ENCODE assay signal across 8 cellular contexts in the genomic region with DNA sequence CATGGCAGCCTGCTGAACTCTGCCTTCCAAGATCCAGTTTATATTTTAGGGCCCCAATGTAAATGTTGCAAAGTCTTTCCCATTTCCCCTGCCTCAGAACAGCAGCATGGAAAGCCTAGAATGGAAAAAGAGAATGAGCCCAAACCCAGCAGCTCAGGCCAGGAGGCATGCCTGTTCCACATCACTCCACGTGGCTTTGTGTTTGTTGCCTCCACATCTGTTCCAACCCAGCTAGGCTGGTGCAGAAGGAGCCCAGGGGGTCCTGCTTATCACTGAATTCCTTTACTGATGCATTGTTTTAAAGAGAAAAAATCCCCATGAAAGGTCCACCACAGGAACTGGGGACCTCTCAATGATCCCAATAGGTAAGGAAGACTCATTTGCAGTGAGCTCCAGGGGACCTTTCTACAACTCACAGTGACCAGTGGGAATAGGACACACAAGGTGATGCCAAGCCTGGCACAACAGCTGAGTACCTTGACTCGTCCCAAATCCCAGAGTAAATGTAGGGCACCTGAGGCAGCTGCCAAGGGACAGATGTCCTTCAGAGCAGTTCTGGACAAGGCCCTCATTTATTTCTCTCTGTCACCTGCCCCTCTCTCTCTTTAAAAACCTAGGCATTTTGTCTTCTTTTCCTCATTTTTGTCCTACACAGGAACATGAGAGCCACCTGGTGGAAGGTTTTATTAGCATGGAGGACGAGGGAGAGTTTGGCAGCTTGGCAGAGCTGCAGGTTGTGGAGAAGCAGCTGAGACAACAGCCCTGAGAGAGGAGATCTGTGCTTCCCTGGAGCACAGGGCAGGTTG. TPM values are rescaled to one million over a fixed set of nuclear protein-coding genes. Genes with fewer than 3 reads are reported as not detected.
DNase-seq lines count a peak whose midpoint lies in the region; ATAC-seq and TF ChIP-seq lines count a peak whose summit lies in the region.

No MANE protein-coding gene starts in this region.

- H3K36me3 ChIP-seq in GM06990 (ENCODE audit: control insufficient read depth, insufficient read depth, low read length) (no peaks in the 10 kb centered on the region), Panc1 (ENCODE audit: control insufficient read depth, insufficient read depth, low read length) (no peaks in the 10 kb centered on the region), gastroesophageal sphincter (peaks cover 0 to 20% of the 10 kb centered on the region in 2 donors)

- DNase-seq in AML-193 (lab: John Stamatoyannopoulos, UW), result peak; percentile 25 to 52
- no peak for DNase-seq in GM06990 (ENCODE audit: extremely low read depth, insufficient read length)
- no peak for DNase-seq in Panc1 (ENCODE audit: low read depth, low spot score)
- DNase-seq in stromal cell of bone marrow (ENCODE audit: low read depth), result peak; percentile 2
- no peak for DNase-seq in T1000 (lab: John Stamatoyannopoulos, UW)

- no peak for TF ChIP-seq EP300 in gastroesophageal sphincter (IDR thresholded peaks at IDR 0.05)

- TF ChIP-seq POLR2A in gastroesophageal sphincter (IDR thresholded peaks at IDR 0.05), result no peak

- H3K4me1 ChIP-seq in Panc1 (ENCODE audit: control insufficient read depth, insufficient read depth, low read length) (no peaks in the 10 kb centered on the region), gastroesophageal sphincter (no peaks in the 10 kb centered on the region)

- intact Hi-C loops in Panc1 (cut with micrococcal nuclease; ENCODE audit: unreplicated experiment), result no loop called here

- peak; percentile 80 for ATAC-seq in Panc1
- ATAC-seq in gastroesophageal sphincter, result no peak
- ATAC-seq in HG03571 (IDR thresholded peaks at IDR 0.05; ENCODE audit: unreplicated experiment), result no peak
- no peak for ATAC-seq in GM18873 (IDR thresholded peaks at IDR 0.05; ENCODE audit: low FRiP score, unreplicated experiment)

- TF ChIP-seq CTCF in GM06990 (IDR thresholded peaks at IDR 0.05; ENCODE audit: insufficient read depth, low read length, poor library complexity, severe bottlenecking) (peak; percentile 47), Panc1 (IDR thresholded peaks at IDR 0.05) (peak; percentile 67), gastroesophageal sphincter (IDR thresholded peaks at IDR 0.05) (peak; percentile 29 to 61 (median 56))

- no TSS peak for BruUV-seq in Panc1 (replicated peaks; lab: Mats Ljungman, UMichigan)

- in situ Hi-C loops in Panc1 (cut with HindIII; ENCODE audit: low pct_unique_long_range_greater_than_20kb, low sequenced_read_pairs), result no loop called here

- CTCF ChIA-PET in Panc1 (lab: Charles Lee), result interaction anchor here (2.2 kb wide), 1 partner anchor 34 kb away, joined by 13 read pairs; no protein-coding TSS in a partner anchor

- H3K4me3 ChIP-seq in GM06990 (replicated peaks; ENCODE audit: low read depth, low read length) (no peak overlapping the region), Panc1 (ENCODE audit: low read depth in 2 of 2, low read length in 2 of 2) (no peak overlapping the region), gastroesophageal sphincter (no peak overlapping the region)

- POLR2A ChIA-PET in Panc1 (lab: Charles Lee), result no interaction called here

- H3K9me3 ChIP-seq in Panc1 (ENCODE audit: control insufficient read depth, insufficient read depth, low read depth, low read length), result peaks cover 6% of the 10 kb centered on the region; the same call in 1 of the 2 replicates
- H3K9me3 ChIP-seq in gastroesophageal sphincter, result peaks cover 0 to 56% (median 0%) of the 10 kb centered on the region in 3 donors

- H3K27me3 ChIP-seq in GM06990 (replicated peaks; ENCODE audit: control insufficient read depth, insufficient read depth, low read length) (no peaks in the 10 kb centered on the region), Panc1 (ENCODE audit: control insufficient read depth, insufficient read depth, low read length) (no peaks in the 10 kb centered on the region), gastroesophageal sphincter (peaks cover 5% of the 10 kb centered on the region)

- 28% methylated on average over 2 of the region's 3 CpGs; no CpG with 5 or more reads in 1 of the 2 donors for WGBS in gastroesophageal sphincter (ENCODE audit: low coverage in 1 of 2), 2 donors

- H3K27ac ChIP-seq in Panc1 (ENCODE audit: low read length) (no peak overlapping the region), gastroesophageal sphincter (no peak overlapping the region)

RNA-seq across cellular contexts. Expression of a gene that starts 41.7 kb away (rescaled TPM):
- total RNA-seq in Panc1 (2021; ENCODE audit: unreplicated experiment) (1.6 TPM), gastroesophageal sphincter (10 to 100 TPM in 2 of 4 donors, 1 to 10 TPM in 2; 4.9 to 14.0 (median 11.3) TPM)
- polyA plus RNA-seq in Panc1 (2012; ENCODE audit: insufficient read length), result 1.3 TPM

Comparison
In these comparisons a context has a peak if more than half of its experiments do, and no peak if none do; other contexts are left out.
1. DNase-seq: peak in AML-193 (2 of 2) and stromal cell of bone marrow (single experiment); none in GM06990 (single experiment), Panc1 (single experiment) and T1000 (single experiment).
2. Peak in every context shown above with its lines, with median percentiles within 50 percentile points of each other: CTCF ChIP-seq.